In genomic region chr18:79534356-79534755, GRCh38 we compare ENCODE assay signal across 27 cellular contexts.
"Had no signal": no experiment of that assay in that cellular context is flagged by ENCODE, and none has a peak within 500 bp of the region (broad histone marks: within the 10 kb centered on the region; RNA-seq: fewer than 3 reads in every experiment).

No MANE protein-coding gene starts in this region.

- H3K27me3 Mint-ChIP-seq: activated CD4-positive, alpha-beta T cell treated with anti-CD3 and anti-CD28 coated beads for 36 hours; naive thymus-derived CD4-positive, alpha-beta T cell; stimulated activated naive CD8-positive, alpha-beta T cell treated with anti-CD3 and anti-CD28 coated beads, Interleukin-15, Interleukin-2, amounts not matched to agents 100 ng/mL and 50 ng/mL, for 24 hours; T-helper 17 cell had no signal

- H3K36me3 ChIP-seq: left ventricle myocardium inferior, ovary, prostate gland, thoracic aorta, vagina had no signal

- H3K9me3 Mint-ChIP-seq: activated T-helper 1 cell treated with anti-CD3 and anti-CD28 coated beads, Interleukin-12 subunit alpha, Interleukin-12 subunit beta, Interleukin-2, Interleukin-4 antibody, amounts not matched to agents 30 ng/mL and 10 ng/mL and 1 ng/mL, durations not matched to agents 14 hours and 24 hours and 36 hours; stimulated activated naive CD8-positive, alpha-beta T cell treated with anti-CD3 and anti-CD28 coated beads, Interleukin-15, Interleukin-2, amounts not matched to agents 100 ng/mL and 50 ng/mL, for 24 hours had no signal

- H3K4me3 Mint-ChIP-seq: activated CD4-positive, alpha-beta T cell treated with anti-CD3 and anti-CD28 coated beads for 36 hours; activated T-helper 1 cell treated with anti-CD3 and anti-CD28 coated beads, Interleukin-12 subunit alpha, Interleukin-12 subunit beta, Interleukin-2, Interleukin-4 antibody, amounts not matched to agents 30 ng/mL and 10 ng/mL and 1 ng/mL, durations not matched to agents 14 hours and 24 hours and 36 hours; naive thymus-derived CD4-positive, alpha-beta T cell; stimulated activated naive CD8-positive, alpha-beta T cell treated with anti-CD3 and anti-CD28 coated beads, Interleukin-15, Interleukin-2, amounts not matched to agents 100 ng/mL and 50 ng/mL, for 24 hours; T-helper 17 cell had no signal

- H3K27ac ChIP-seq: body of pancreas, epithelial cell of prostate, esophagus squamous epithelium, left ventricle myocardium inferior, ovary, prostate gland, thoracic aorta, vagina had no signal

- ATAC-seq: activated CD4-positive, alpha-beta T cell treated with anti-CD3 and anti-CD28 coated beads for 36 hours; body of pancreas; naive thymus-derived CD4-positive, alpha-beta T cell; SK-N-SH treated with all-trans-retinoic acid at 6 μM for 48 hours; T-helper 17 cell had no signal

- H3K4me3 ChIP-seq: body of pancreas, esophagus squamous epithelium, left ventricle myocardium inferior, ovary, prostate gland, thoracic aorta, vagina had no signal

- H3K9me3 ChIP-seq: body of pancreas, ovary, prostate gland, thoracic aorta, vagina had no signal

- H3K4me1 ChIP-seq: body of pancreas, prostate gland, vagina had no signal

- DNase-seq: activated CD4-positive, alpha-beta T cell treated with anti-CD3 and anti-CD28 coated beads for 36 hours; activated gamma-delta T cell treated with Interleukin-2 at 50 U/mL for 16 hours; activated naive CD4-positive, alpha-beta T cell treated with anti-CD3 and anti-CD28 coated beads, Interleukin-2, amount 50 U/mL, for 16 hours; activated T-cell treated with anti-CD3 and anti-CD28 coated beads for 4 hours; anterior cingulate cortex; effector CD8-positive, alpha-beta T cell; esophagus squamous epithelium; foreskin melanocyte; left ventricle myocardium inferior; midbrain; retina; stimulated activated CD4-positive, alpha-beta T cell treated with anti-CD3 and anti-CD28 coated beads, Interleukin-4, amount 100 ng/mL, for 1 hour; T-helper 17 cell; T1000; trophoblast cell had no signal

- FAIRE-seq: colon, islet of Langerhans had no signal

- H3K27me3 ChIP-seq: body of pancreas, ovary, vagina had no signal

- H3K4me1 Mint-ChIP-seq: naive thymus-derived CD4-positive, alpha-beta T cell had no signal

- H3K27ac Mint-ChIP-seq: activated CD4-positive, alpha-beta T cell treated with anti-CD3 and anti-CD28 coated beads for 36 hours; activated T-helper 1 cell treated with anti-CD3 and anti-CD28 coated beads, Interleukin-12 subunit alpha, Interleukin-12 subunit beta, Interleukin-2, Interleukin-4 antibody, amounts not matched to agents 30 ng/mL and 10 ng/mL and 1 ng/mL, durations not matched to agents 14 hours and 24 hours and 36 hours; naive thymus-derived CD4-positive, alpha-beta T cell; stimulated activated naive CD8-positive, alpha-beta T cell treated with anti-CD3 and anti-CD28 coated beads, Interleukin-15, Interleukin-2, amounts not matched to agents 100 ng/mL and 50 ng/mL, for 24 hours; T-helper 17 cell had no signal
